26 cellular contexts compared by ENCODE assay signal in genomic region chr21:40019076-40019475, GRCh38.
"Had no signal": no experiment of that assay in that cellular context is flagged by ENCODE, and none has a peak within 500 bp of the region (broad histone marks: within the 10 kb centered on the region; RNA-seq: fewer than 3 reads in every experiment).

No MANE protein-coding gene starts in this region.

- H3K27ac Mint-ChIP-seq: endodermal cell; memory B cell; mesothelial cell of epicardium; nephron; stimulated activated naive B cell treated with anti-CD40 and anti-IgM and Interleukin-4, amounts not matched to agents 10 μg/mL and 1 μg/mL and 100 μg/mL, for 72 hours; stimulated activated naive CD8-positive, alpha-beta T cell treated with anti-CD3 and anti-CD28 coated beads, Interleukin-15, amount 100 ng/mL, for 72 hours had no signal

- H3K4me1 ChIP-seq: foreskin keratinocyte, left ventricle myocardium inferior, lower lobe of right lung, parathyroid adenoma, psoas muscle, transverse colon had no signal

- H3K9ac ChIP-seq: parathyroid adenoma had no signal

- H3K9me3 ChIP-seq: left ventricle myocardium inferior, lower lobe of right lung, psoas muscle, sigmoid colon, thoracic aorta, transverse colon had no signal

- H2AFZ ChIP-seq: hepatocyte, parathyroid adenoma had no signal

- H3K4me3 ChIP-seq: coronary artery, hepatocyte, left ventricle myocardium inferior, lower lobe of right lung, psoas muscle, sigmoid colon, skin epidermis, thoracic aorta, transverse colon had no signal

- H3K27me3 ChIP-seq: foreskin keratinocyte, hepatocyte, sigmoid colon, transverse colon had no signal

- ATAC-seq: foreskin keratinocyte; left cardiac atrium; lower lobe of right lung; psoas muscle; stimulated activated naive B cell treated with anti-CD40 and anti-IgM and Interleukin-4, amounts not matched to agents 10 μg/mL and 1 μg/mL and 100 μg/mL, for 72 hours; stimulated activated naive CD8-positive, alpha-beta T cell treated with anti-CD3 and anti-CD28 coated beads, Interleukin-15, amount 100 ng/mL, for 72 hours had no signal

- H3K79me2 ChIP-seq: hepatocyte, parathyroid adenoma had no signal

- H3K36me3 ChIP-seq: left ventricle myocardium inferior, lower lobe of right lung, sigmoid colon, thoracic aorta, transverse colon had no signal

- H3K27ac ChIP-seq: coronary artery, foreskin keratinocyte, hepatocyte, left ventricle myocardium inferior, lower lobe of right lung, parathyroid adenoma, psoas muscle, sigmoid colon, skin epidermis, thoracic aorta, transverse colon had no signal

- FAIRE-seq: endothelial cell of umbilical vein, kidney, urothelium cell line had no signal

- DNase-seq: effector CD4-positive, alpha-beta T cell; endodermal cell; erythroblast; foreskin keratinocyte; kidney; left cardiac atrium; left ventricle myocardium inferior; lower lobe of right lung; occipital lobe; psoas muscle; sigmoid colon; stimulated activated CD4-positive, alpha-beta T cell treated with anti-CD3 and anti-CD28 coated beads, Interleukin-2, amount 100 ng/mL, for 24 hours; stimulated activated CD4-positive, alpha-beta T cell treated with anti-CD3 and anti-CD28 coated beads, Interleukin-4, amount 100 ng/mL, for 4 hours; stimulated activated naive B cell treated with anti-CD40 and anti-IgM and Interleukin-4, amounts not matched to agents 10 μg/mL and 1 μg/mL and 100 μg/mL, for 72 hours; stimulated activated naive CD8-positive, alpha-beta T cell treated with anti-CD3 and anti-CD28 coated beads, Interleukin-15, amount 100 ng/mL, for 72 hours; transverse colon had no signal

- H3K4me3 Mint-ChIP-seq: endodermal cell; memory B cell; mesothelial cell of epicardium; nephron; stimulated activated naive B cell treated with anti-CD40 and anti-IgM and Interleukin-4, amounts not matched to agents 10 μg/mL and 1 μg/mL and 100 μg/mL, for 72 hours; stimulated activated naive CD8-positive, alpha-beta T cell treated with anti-CD3 and anti-CD28 coated beads, Interleukin-15, amount 100 ng/mL, for 72 hours had no signal

- H3K9me3 Mint-ChIP-seq: endodermal cell, nephron had no signal

- H3K4me1 Mint-ChIP-seq: endodermal cell; memory B cell; mesothelial cell of epicardium; nephron; stimulated activated naive B cell treated with anti-CD40 and anti-IgM and Interleukin-4, amounts not matched to agents 10 μg/mL and 1 μg/mL and 100 μg/mL, for 72 hours; stimulated activated naive CD8-positive, alpha-beta T cell treated with anti-CD3 and anti-CD28 coated beads, Interleukin-15, amount 100 ng/mL, for 72 hours had no signal

- H3K27me3 Mint-ChIP-seq: memory B cell; stimulated activated naive B cell treated with anti-CD40 and anti-IgM and Interleukin-4, amounts not matched to agents 10 μg/mL and 1 μg/mL and 100 μg/mL, for 72 hours; stimulated activated naive CD8-positive, alpha-beta T cell treated with anti-CD3 and anti-CD28 coated beads, Interleukin-15, amount 100 ng/mL, for 72 hours had no signal

- H3K4me2 ChIP-seq: hepatocyte had no signal

- H3K36me3 Mint-ChIP-seq: memory B cell; mesothelial cell of epicardium; stimulated activated naive B cell treated with anti-CD40 and anti-IgM and Interleukin-4, amounts not matched to agents 10 μg/mL and 1 μg/mL and 100 μg/mL, for 72 hours had no signal
